Comparison of ENCODE assay signal across 20 cellular contexts in genomic region chr17:69709441-69709840, GRCh38.
"Had no signal": no experiment of that assay in that cellular context is flagged by ENCODE, and none has a peak within 500 bp of the region (broad histone marks: within the 10 kb centered on the region; RNA-seq: fewer than 3 reads in every experiment).

No MANE protein-coding gene starts in this region.

- H3K27ac ChIP-seq: body of pancreas, esophagus muscularis mucosa, gastroesophageal sphincter, heart right ventricle, parathyroid adenoma, sigmoid colon, SK-N-MC, tibial nerve, uterus had no signal

- H3K4me3 ChIP-seq: body of pancreas, esophagus muscularis mucosa, gastroesophageal sphincter, heart right ventricle, sigmoid colon, SK-N-MC, tibial nerve, uterus had no signal

- H3K36me3 ChIP-seq: esophagus muscularis mucosa, gastroesophageal sphincter, heart right ventricle, sigmoid colon, tibial nerve, uterus had no signal

- H3K4me1 Mint-ChIP-seq: memory B cell had no signal

- DNase-seq: activated CD4-positive, CD25-positive, alpha-beta regulatory T cell; activated naive CD4-positive, alpha-beta T cell treated with anti-CD3 and anti-CD28 coated beads, Interleukin-2, amount 50 U/mL, for 16 hours; activated T-cell treated with anti-CD3 and anti-CD28 coated beads for 4 hours; amygdala; body of pancreas; dermis blood vessel endothelial cell; effector memory CD4-positive, alpha-beta T cell; heart right ventricle; kidney glomerular epithelial cell; left ventricle myocardium superior; sigmoid colon; stimulated activated CD4-positive, alpha-beta T cell treated with anti-CD3 and anti-CD28 coated beads, Interleukin-4, amount 100 ng/mL, for 4 hours; stimulated activated naive B cell treated with anti-CD40 and anti-IgM and Interleukin-4, amounts not matched to agents 10 μg/mL and 1 μg/mL and 100 μg/mL, for 72 hours; uterus had no signal

- H3K9me3 Mint-ChIP-seq: memory B cell had no signal

- H3K27me3 ChIP-seq: body of pancreas, esophagus muscularis mucosa, gastroesophageal sphincter, heart right ventricle, sigmoid colon, tibial nerve, uterus had no signal

- H3K9me3 ChIP-seq: body of pancreas, esophagus muscularis mucosa, gastroesophageal sphincter, heart right ventricle, sigmoid colon, tibial nerve, uterus had no signal

- H2AFZ ChIP-seq: parathyroid adenoma had no signal

- H3K9ac ChIP-seq: parathyroid adenoma had no signal

- H3K4me1 ChIP-seq: body of pancreas, sigmoid colon, uterus had no signal

- H3K36me3 Mint-ChIP-seq: memory B cell had no signal

- H3K79me2 ChIP-seq: parathyroid adenoma had no signal

- H3K4me3 Mint-ChIP-seq: memory B cell; stimulated activated naive B cell treated with anti-CD40 and anti-IgM and Interleukin-4, amounts not matched to agents 10 μg/mL and 1 μg/mL and 100 μg/mL, for 72 hours had no signal

- H3K27ac Mint-ChIP-seq: memory B cell; stimulated activated naive B cell treated with anti-CD40 and anti-IgM and Interleukin-4, amounts not matched to agents 10 μg/mL and 1 μg/mL and 100 μg/mL, for 72 hours had no signal

- ATAC-seq: body of pancreas, gastroesophageal sphincter, heart right ventricle, left ventricle myocardium superior had no signal
